In the genomic region with DNA sequence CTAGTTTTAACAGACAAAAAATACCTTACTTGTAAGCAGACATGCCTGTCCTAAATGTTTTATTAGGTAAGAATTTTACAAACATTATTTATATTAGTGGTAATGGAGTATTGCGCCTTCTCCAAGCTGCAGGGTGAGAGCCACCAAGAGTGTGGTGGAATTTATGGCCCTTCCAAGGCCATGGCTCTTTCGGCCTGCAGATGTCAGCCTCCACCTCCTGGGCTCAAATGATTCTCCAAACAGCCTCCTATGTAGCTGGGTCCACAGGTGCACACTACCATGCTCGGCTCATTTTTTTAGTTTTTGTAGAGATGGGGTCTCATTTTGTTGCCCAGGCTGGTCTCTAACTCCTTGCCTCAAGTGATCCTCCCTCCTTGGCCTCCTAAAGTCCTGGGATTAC, we compare ENCODE assay signal across 1 cellular context.
TF ChIP-seq lines count a peak whose summit lies in the region.

No MANE protein-coding gene starts in this region.

TF ChIP-seq in Ishikawa, 13 proteins besides CTCF, POLR2A, EP300 and RAD21 (continued from another document):
- TF ChIP-seq, protein P1, sequence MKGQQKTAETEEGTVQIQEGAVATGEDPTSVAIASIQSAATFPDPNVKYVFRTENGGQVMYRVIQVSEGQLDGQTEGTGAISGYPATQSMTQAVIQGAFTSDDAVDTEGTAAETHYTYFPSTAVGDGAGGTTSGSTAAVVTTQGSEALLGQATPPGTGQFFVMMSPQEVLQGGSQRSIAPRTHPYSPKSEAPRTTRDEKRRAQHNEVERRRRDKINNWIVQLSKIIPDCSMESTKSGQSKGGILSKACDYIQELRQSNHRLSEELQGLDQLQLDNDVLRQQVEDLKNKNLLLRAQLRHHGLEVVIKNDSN (IDR thresholded peaks at IDR 0.05), result no peak
- TF ChIP-seq, protein P2, sequence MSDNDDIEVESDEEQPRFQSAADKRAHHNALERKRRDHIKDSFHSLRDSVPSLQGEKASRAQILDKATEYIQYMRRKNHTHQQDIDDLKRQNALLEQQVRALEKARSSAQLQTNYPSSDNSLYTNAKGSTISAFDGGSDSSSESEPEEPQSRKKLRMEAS (IDR thresholded peaks at IDR 0.05), result no peak
- TF ChIP-seq TEAD4 (IDR thresholded peaks at IDR 0.05), result no peak
- TF ChIP-seq NFIC (IDR thresholded peaks at IDR 0.05), result no peak
- no peak for TF ChIP-seq ZBTB7A (IDR thresholded peaks at IDR 0.05; ENCODE audit: low read depth)
- no peak for TF ChIP-seq YY1 (IDR thresholded peaks at IDR 0.05; ENCODE audit: low read depth)
TF ChIP-seq in Ishikawa: peak in this region for 0.
